Comparison of ENCODE assay signal across 8 cellular contexts in genomic region chr6:3742426-3743344, GRCh38. TPM values are rescaled to one million over a fixed set of nuclear protein-coding genes. Genes with fewer than 3 reads are reported as not detected.
A peak's percentile ranks its signal among the peaks of the same experiment; 100 is the strongest.
DNase-seq lines count a peak whose midpoint lies in the region; ATAC-seq and TF ChIP-seq lines count a peak whose summit lies in the region.

No MANE protein-coding gene starts in this region.

- DNase-seq in NCI-H524 (lab: John Stamatoyannopoulos, UW) (peak; percentile 36 to 57), NCI-H524 treated with DMSO at 0.1 percent for 48 hours (lab: John Stamatoyannopoulos, UW) (no peak), NCI-H460 (ENCODE audit: extremely low read depth, low read depth) (peak; percentile 56), right lobe of liver (peak; percentile 87 to 92 (median 91))
- peak; percentile 84 to 92 for DNase-seq in activated CD4-positive, alpha-beta T cell treated with anti-CD3 and anti-CD28 coated beads for 4 hours
- DNase-seq in stimulated activated CD4-positive, alpha-beta T cell treated with anti-CD3 and anti-CD28 coated beads, Interleukin-4, amount 100 ng/mL, for 24 hours = peak; percentile 91

- peak; percentile 89 for TF ChIP-seq POLR2A in right lobe of liver (IDR thresholded peaks at IDR 0.05)

- WGBS in right lobe of liver (ENCODE audit: insufficient coverage, low coverage, low lambda C conversion rate, missing lambda C conversion rate) = 1% methylated on average over 32 of the region's 37 CpGs

- peak overlapping the region; percentile 69 for H3K27ac ChIP-seq in cingulate gyrus (ENCODE audit: low read depth, low read length)
- H3K27ac ChIP-seq in right lobe of liver = peak overlapping the region; percentile 66 to 92 (median 76)

- H3K4me3 ChIP-seq in right lobe of liver = peak overlapping the region in 2 of 3 donors; percentile 35 to 36

- ATAC-seq in HG03045 (IDR thresholded peaks at IDR 0.05; ENCODE audit: unreplicated experiment) (peak; percentile 67), right lobe of liver (peak; percentile 75 to 82 (median 79))

- peaks cover 0 to 11% (median 8%) of the 10 kb centered on the region in 4 donors for H3K36me3 ChIP-seq in right lobe of liver

- H3K9me3 ChIP-seq in right lobe of liver = no peaks in the 10 kb centered on the region

- H3K27me3 ChIP-seq in right lobe of liver = no peaks in the 10 kb centered on the region

- peaks cover 0 to 75% (median 36%) of the 10 kb centered on the region in 4 donors for H3K4me1 ChIP-seq in right lobe of liver

- intact Hi-C loops in right lobe of liver (cut with DNase I) = loop anchor here in 1 of 2 donors (10.0 kb wide), 1 partner anchor 242 kb away; no protein-coding TSS in a partner anchor

- TF ChIP-seq CTCF in right lobe of liver (IDR thresholded peaks at IDR 0.05) = peak; percentile 96 to 98 (median 96)

RNA-seq across cellular contexts. Expression of gene PXDC1, which starts 8.8 kb away (rescaled TPM):
- 10.8 and 10.9 TPM in 2 replicates for total RNA-seq in NCI-H460 (2014; rRNA removed; shearing (Covaris generic))
- 4.1 and 5.4 TPM in 2 replicates for polyA plus RNA-seq in NCI-H460 (2014; cell fraction: nucleus; rRNA removed)
- total RNA-seq in right lobe of liver = 100 to 1,000 TPM in 3 of 6 experiments, 10 to 100 TPM in 3; 50.5 to 250 (median 97.5) TPM
